7 cellular contexts compared by ENCODE assay signal in the genomic region with DNA sequence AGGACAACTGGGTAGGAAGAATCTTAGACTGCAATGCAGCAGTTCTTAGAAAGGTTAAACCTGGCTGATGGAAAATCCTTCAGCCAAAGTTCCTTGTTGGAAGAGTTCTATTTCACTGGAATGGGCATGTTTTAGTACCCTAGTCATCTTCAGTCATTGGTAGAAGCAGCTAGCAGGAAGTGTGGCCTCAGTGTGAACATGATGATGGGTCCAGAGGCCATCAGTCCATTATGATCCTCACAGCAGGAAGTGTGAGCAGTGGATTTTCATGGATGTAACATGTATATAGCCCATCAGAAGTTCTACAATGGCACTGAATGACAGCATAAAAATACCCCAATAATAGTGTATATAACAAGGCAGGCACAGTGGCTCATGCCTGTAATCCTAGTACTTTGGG. TPM values are rescaled to one million over a fixed set of nuclear protein-coding genes. Genes with fewer than 3 reads are reported as not detected.
"Had no signal": no experiment of that assay in that cellular context is flagged by ENCODE, and none has a peak within 500 bp of the region (broad histone marks: within the 10 kb centered on the region; RNA-seq: fewer than 3 reads in every experiment).

No MANE protein-coding gene starts in this region.

- H3K9me3 Mint-ChIP-seq: GM23338 had no signal

- H3K4me3 Mint-ChIP-seq: GM23338, H9, IgD-negative memory B cell had no signal

- DNase-seq: H9, HCEC 1CT, KBM-7 had no signal

- ATAC-seq: GM23338, HepG2 had no signal

- H3K27ac Mint-ChIP-seq: GM23338, H9, IgD-negative memory B cell had no signal

- H3K4me1 Mint-ChIP-seq: H9, IgD-negative memory B cell had no signal

RNA-seq across cellular contexts. Expression of gene PDE3B, which starts 35.9 kb away (rescaled TPM):
- total RNA-seq: HT1080 had no signal
